In genomic region chr13:50481936-50482335, GRCh38 we compare ENCODE assay signal across 7 cellular contexts.
"Had no signal": no experiment of that assay in that cellular context is flagged by ENCODE, and none has a peak within 500 bp of the region (broad histone marks: within the 10 kb centered on the region; RNA-seq: fewer than 3 reads in every experiment).

No MANE protein-coding gene starts in this region.

- H3K4me3 ChIP-seq: GM23338 had no signal

- H3K27ac ChIP-seq: HL-60 had no signal

- H3K4me3 Mint-ChIP-seq: GM23338, H9, HFFc6, IgD-negative memory B cell had no signal

- ATAC-seq: GM23338, HepG2 had no signal

- DNase-seq: H9, HCEC 1CT, HFFc6 had no signal

- H3K4me2 ChIP-seq: GM23338 had no signal

- H2AFZ ChIP-seq: GM23338 had no signal

- H3K9me3 Mint-ChIP-seq: GM23338, H9, HFFc6, IgD-negative memory B cell had no signal

- H3K27me3 Mint-ChIP-seq: IgD-negative memory B cell had no signal

- H3K36me3 Mint-ChIP-seq: IgD-negative memory B cell had no signal

- H3K27ac Mint-ChIP-seq: GM23338, H9, HFFc6, IgD-negative memory B cell had no signal
